9 cellular contexts compared by ENCODE assay signal in the genomic region with DNA sequence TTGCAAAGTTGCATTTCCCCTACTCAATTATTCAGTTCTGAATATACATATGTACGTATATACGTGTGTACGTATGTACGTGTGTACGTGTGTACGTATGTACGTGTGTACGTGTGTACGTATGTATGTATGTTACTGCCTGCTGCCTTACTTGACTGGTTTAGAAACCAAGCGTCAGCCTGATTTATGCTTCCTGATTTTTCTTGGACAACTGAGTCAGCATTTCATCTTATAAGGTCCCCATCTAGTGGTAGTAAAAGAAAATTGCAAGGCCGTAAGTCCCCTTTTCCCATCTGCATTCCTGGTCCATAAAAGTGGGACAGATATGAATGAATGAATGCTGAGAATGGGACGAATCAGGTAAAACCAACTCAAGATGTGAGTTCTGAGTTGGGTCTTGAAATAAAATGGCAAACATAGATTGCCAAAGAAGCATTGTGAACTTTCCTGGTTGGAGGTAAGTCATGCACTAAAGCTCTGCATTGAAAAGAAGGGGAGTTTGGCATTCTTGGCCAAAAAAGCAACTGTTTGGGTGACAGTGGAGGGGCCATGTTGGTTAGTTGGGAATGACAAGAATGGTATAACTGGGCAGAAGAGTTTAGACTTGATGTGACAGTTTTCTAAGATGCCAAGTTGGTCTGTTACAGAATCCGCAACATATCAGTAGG.
A peak's percentile ranks its signal among the peaks of the same experiment; 100 is the strongest.
DNase-seq lines count a peak whose midpoint lies in the region; ATAC-seq, FAIRE-seq and TF ChIP-seq lines count a peak whose summit lies in the region.
"Had no signal": no experiment of that assay in that cellular context is flagged by ENCODE, and none has a peak within 500 bp of the region (broad histone marks: within the 10 kb centered on the region; RNA-seq: fewer than 3 reads in every experiment).

No MANE protein-coding gene starts in this region.

- CTCF ChIA-PET in HepG2 (lab: Yijun Ruan, JAX; ENCODE audit: low intra/inter-chr PET ratio, low total read pairs), result interaction anchor here (0.8 to 1.3 kb wide), 2 partner anchors 152 to 209 kb away, joined by 3 to 6 read pairs; no protein-coding TSS in a partner anchor

- WGBS in HepG2 (ENCODE audit: low lambda C conversion rate), result 41% methylated on average over 13 of the region's 13 CpGs
- WGBS in aorta, 2 donors, result 32 to 33% methylated on average over 13 of the region's 13 CpGs

- TF ChIP-seq EP300 in HepG2 (IDR thresholded peaks at IDR 0.05; ENCODE audit: low read depth in 2 of 2, low read length in 2 of 2) (no peak), HepG2 (CRISPR knock-in tag; IDR thresholded peaks at IDR 0.05; ENCODE audit: borderline replicate concordance) (no peak)

- no peak for TF ChIP-seq POLR2A in HepG2 (IDR thresholded peaks at IDR 0.05; ENCODE audit: insufficient read depth in 1 of 2, low read depth in 2 of 2, low read length in 2 of 2)

- DNase-seq in SIG-M5 treated with dmso at 0.1 percent for 504 hours (lab: John Stamatoyannopoulos, UW; ENCODE audit: unreplicated experiment) (peak; percentile 51), SIG-M5 (lab: John Stamatoyannopoulos, UW) (no peak), NCI-H2171 treated with DMSO at 0.1 percent for 48 hours (lab: John Stamatoyannopoulos, UW) (peak; percentile 64), brain pericyte (ENCODE audit: low read depth, low spot score) (peak; percentile 26), HepG2 (ENCODE audit: low spot score) (peak; percentile 15), aorta (no peak), GDM1 (lab: John Stamatoyannopoulos, UW) (no peak)
- DNase-seq: activated naive CD8-positive, alpha-beta T cell treated with anti-CD3 and anti-CD28 coated beads, Interleukin-2, amount 10 ng/mL, durations not matched to agents 7 days and 5 days had no signal

- peak; percentile 72 for TF ChIP-seq CTCF in HepG2 (CRISPR knock-in tag; IDR thresholded peaks at IDR 0.05)

- no peak overlapping the region for H3K4me3 ChIP-seq in HepG2 (replicated peaks in 1 of 3; ENCODE audit: insufficient read depth in 1 of 3, low read depth in 2 of 3, low read length in 3 of 3)
- no peak overlapping the region for H3K4me3 ChIP-seq in aorta (ENCODE audit: low read length in 2 of 2)

- intact Hi-C loops in HepG2 (cut with micrococcal nuclease; ENCODE audit: unreplicated experiment), result loop anchor here (1.0 kb wide), 1 partner anchor 152 kb away; no protein-coding TSS in a partner anchor
- intact Hi-C loops in aorta (cut with DNase I), result loop anchor here (2.0 to 5.0 kb wide), 2 partner anchors 340 to 341 kb away; no protein-coding TSS in a partner anchor

- no peaks in the 10 kb centered on the region for H4K20me1 ChIP-seq in HepG2 (ENCODE audit: insufficient read depth, low read length)

- H3K4me1 ChIP-seq in HepG2 (ENCODE audit: insufficient read depth, low read length) (no peaks in the 10 kb centered on the region), aorta (ENCODE audit: control insufficient read depth in 1 of 2, insufficient read depth in 2 of 2, low read length in 2 of 2) (no peaks in the 10 kb centered on the region)

- H3K27ac ChIP-seq in HepG2 (ENCODE audit: extremely low read length, insufficient read depth, low read length) (no peak overlapping the region), aorta (ENCODE audit: low read depth in 1 of 2, low read length in 2 of 2) (no peak overlapping the region)

- H3K36me3 ChIP-seq in HepG2 (replicated peaks in 1 of 2; ENCODE audit: control insufficient read depth in 1 of 2, insufficient read depth in 2 of 2, low read length in 2 of 2) (no peaks in the 10 kb centered on the region), aorta (ENCODE audit: control insufficient read depth in 1 of 2, insufficient read depth in 2 of 2, low read length in 1 of 2) (no peaks in the 10 kb centered on the region)

- H2AFZ ChIP-seq in HepG2 (ENCODE audit: low read length), result no peak overlapping the region

- H3K9me3 ChIP-seq in HepG2 (ENCODE audit: low read length) (no peaks in the 10 kb centered on the region), aorta (ENCODE audit: control insufficient read depth, low read length) (no peaks in the 10 kb centered on the region)

- in situ Hi-C loops in HepG2 (cut with HindIII; ENCODE audit: extremely low pct_ligation_motif_present, low pct_unique_long_range_greater_than_20kb), result loop anchor here (5.0 kb wide), 1 partner anchor 341 kb away; no protein-coding TSS in a partner anchor

- no peak for TF ChIP-seq RAD21 in HepG2 (CRISPR knock-in tag; IDR thresholded peaks at IDR 0.05)

- no peaks in the 10 kb centered on the region for H3K79me2 ChIP-seq in HepG2 (ENCODE audit: insufficient read depth, low read length)

- ATAC-seq in HepG2, result no peak; the same call in 2 of the 3 replicates
- no peak for ATAC-seq in aorta (ENCODE audit: low FRiP score)
- ATAC-seq in GM21528 (IDR thresholded peaks at IDR 0.05; ENCODE audit: low FRiP score, unreplicated experiment), result no peak

- H3K9ac ChIP-seq in HepG2 (ENCODE audit: insufficient read depth, low read depth, low read length), result no peak overlapping the region

- no peak overlapping the region for H3K4me2 ChIP-seq in HepG2 (ENCODE audit: low read depth, low read length)

- H3K27me3 ChIP-seq in HepG2 (ENCODE audit: control insufficient read depth in 1 of 2, insufficient read depth in 2 of 2, low read length in 2 of 2), result no peaks in the 10 kb centered on the region
- no peaks in the 10 kb centered on the region for H3K27me3 ChIP-seq in aorta (ENCODE audit: control insufficient read depth in 1 of 2, insufficient read depth in 2 of 2, low read length in 1 of 2)

- FAIRE-seq in HepG2 (lab: Jason Lieb, UNC), result peak; percentile 60

- BruUV-seq in HepG2 (replicated peaks; lab: Mats Ljungman, UMichigan), result no TSS peak

- POLR2A ChIA-PET in HepG2 (lab: Yijun Ruan, JAX), result no interaction called here

TF ChIP-seq in HepG2, 621 proteins besides CTCF, POLR2A, EP300 and RAD21 (continues in another document):
- TF ChIP-seq STAG1 (CRISPR knock-in tag; IDR thresholded peaks at IDR 0.05) (peak; percentile 54), NFYB (CRISPR knock-in tag; IDR thresholded peaks at IDR 0.05) (no peak), ZNF136 (CRISPR knock-in tag; IDR thresholded peaks at IDR 0.05; ENCODE audit: low read depth) (no peak), MAFK (conservative IDR thresholded peaks at IDR 0.05 in 1 of 2, IDR thresholded peaks at IDR 0.05 in 1 of 2; ENCODE audit: low read length in 2 of 2) (peak; percentile 97 to 98), ZNF251 (CRISPR knock-in tag; IDR thresholded peaks at IDR 0.05) (no peak), ZNF501 (CRISPR knock-in tag; IDR thresholded peaks at IDR 0.05) (no peak), FOXC1 (CRISPR knock-in tag; IDR thresholded peaks at IDR 0.05; ENCODE audit: borderline replicate concordance) (no peak), NFATC3 (CRISPR knock-in tag; IDR thresholded peaks at IDR 0.05) (no peak), NCOA1 (CRISPR knock-in tag; IDR thresholded peaks at IDR 0.05) (no peak), MAFF (IDR thresholded peaks at IDR 0.05; ENCODE audit: low read depth, low read length) (peak; percentile 98), ZNF510 (CRISPR knock-in tag; IDR thresholded peaks at IDR 0.05; ENCODE audit: low read depth) (no peak), ZNF33B (CRISPR knock-in tag; IDR thresholded peaks at IDR 0.05) (no peak), ZNF430 (CRISPR knock-in tag; IDR thresholded peaks at IDR 0.05) (no peak), MAFG (CRISPR knock-in tag; IDR thresholded peaks at IDR 0.05) (peak; percentile 65; the same call in 1 of the 2 replicates), KLF12 (CRISPR knock-in tag; IDR thresholded peaks at IDR 0.05; ENCODE audit: borderline replicate concordance) (no peak), MBD4 (IDR thresholded peaks at IDR 0.05; ENCODE audit: borderline replicate concordance, low read length) (no peak), ZFX (CRISPR knock-in tag; IDR thresholded peaks at IDR 0.05; ENCODE audit: low read depth) (no peak), GTF3A (CRISPR knock-in tag; conservative IDR thresholded peaks at IDR 0.05) (no peak), XRCC5 (optimal IDR thresholded peaks at IDR 0.05; ENCODE audit: low read length) (no peak)
- TF ChIP-seq, protein P1, sequence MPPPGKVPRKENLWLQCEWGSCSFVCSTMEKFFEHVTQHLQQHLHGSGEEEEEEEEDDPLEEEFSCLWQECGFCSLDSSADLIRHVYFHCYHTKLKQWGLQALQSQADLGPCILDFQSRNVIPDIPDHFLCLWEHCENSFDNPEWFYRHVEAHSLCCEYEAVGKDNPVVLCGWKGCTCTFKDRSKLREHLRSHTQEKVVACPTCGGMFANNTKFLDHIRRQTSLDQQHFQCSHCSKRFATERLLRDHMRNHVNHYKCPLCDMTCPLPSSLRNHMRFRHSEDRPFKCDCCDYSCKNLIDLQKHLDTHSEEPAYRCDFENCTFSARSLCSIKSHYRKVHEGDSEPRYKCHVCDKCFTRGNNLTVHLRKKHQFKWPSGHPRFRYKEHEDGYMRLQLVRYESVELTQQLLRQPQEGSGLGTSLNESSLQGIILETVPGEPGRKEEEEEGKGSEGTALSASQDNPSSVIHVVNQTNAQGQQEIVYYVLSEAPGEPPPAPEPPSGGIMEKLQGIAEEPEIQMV (CRISPR knock-in tag; IDR thresholded peaks at IDR 0.05; ENCODE audit: low read depth), result no peak
- TF ChIP-seq, protein P2, sequence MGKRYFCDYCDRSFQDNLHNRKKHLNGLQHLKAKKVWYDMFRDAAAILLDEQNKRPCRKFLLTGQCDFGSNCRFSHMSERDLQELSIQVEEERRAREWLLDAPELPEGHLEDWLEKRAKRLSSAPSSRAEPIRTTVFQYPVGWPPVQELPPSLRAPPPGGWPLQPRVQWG (CRISPR knock-in tag; IDR thresholded peaks at IDR 0.05; ENCODE audit: borderline replicate concordance, low read depth), result no peak
- TF ChIP-seq, protein P3, sequence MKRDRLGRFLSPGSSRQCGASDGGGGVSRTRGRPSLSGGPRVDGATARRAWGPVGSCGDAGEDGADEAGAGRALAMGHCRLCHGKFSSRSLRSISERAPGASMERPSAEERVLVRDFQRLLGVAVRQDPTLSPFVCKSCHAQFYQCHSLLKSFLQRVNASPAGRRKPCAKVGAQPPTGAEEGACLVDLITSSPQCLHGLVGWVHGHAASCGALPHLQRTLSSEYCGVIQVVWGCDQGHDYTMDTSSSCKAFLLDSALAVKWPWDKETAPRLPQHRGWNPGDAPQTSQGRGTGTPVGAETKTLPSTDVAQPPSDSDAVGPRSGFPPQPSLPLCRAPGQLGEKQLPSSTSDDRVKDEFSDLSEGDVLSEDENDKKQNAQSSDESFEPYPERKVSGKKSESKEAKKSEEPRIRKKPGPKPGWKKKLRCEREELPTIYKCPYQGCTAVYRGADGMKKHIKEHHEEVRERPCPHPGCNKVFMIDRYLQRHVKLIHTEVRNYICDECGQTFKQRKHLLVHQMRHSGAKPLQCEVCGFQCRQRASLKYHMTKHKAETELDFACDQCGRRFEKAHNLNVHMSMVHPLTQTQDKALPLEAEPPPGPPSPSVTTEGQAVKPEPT (CRISPR knock-in tag; IDR thresholded peaks at IDR 0.05; ENCODE audit: low read depth), result no peak

Comparison
In these comparisons a context has a peak if more than half of its experiments do, and no peak if none do; other contexts are left out.
1. DNase-seq: peak in SIG-M5 treated with dmso at 0.1 percent for 504 hours (single experiment), NCI-H2171 treated with DMSO at 0.1 percent for 48 hours (single experiment), brain pericyte (single experiment) and HepG2 (single experiment); none in SIG-M5 (single experiment), aorta (0 of 2) and GDM1 (single experiment).